1 cellular context compared by ENCODE assay signal in the genomic region with DNA sequence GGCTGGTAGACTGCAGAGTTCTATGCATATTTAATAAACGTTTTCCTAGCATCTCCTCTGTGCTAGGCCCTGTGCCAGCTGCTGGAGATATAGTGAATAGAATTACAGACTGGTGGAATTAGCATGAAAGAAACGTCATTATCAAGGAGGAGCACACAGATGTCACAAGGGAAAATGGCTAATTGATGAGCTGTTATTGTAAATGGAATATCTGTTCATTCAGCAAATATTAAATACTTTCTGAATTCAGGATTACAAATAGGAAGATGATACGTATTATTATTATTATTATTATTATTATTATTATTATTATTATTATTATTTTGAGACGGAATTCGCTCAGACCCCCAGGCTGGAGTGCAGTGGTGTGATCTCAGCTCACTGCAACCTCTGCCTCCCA.
TF ChIP-seq lines count a peak whose summit lies in the region.

No MANE protein-coding gene starts in this region.

TF ChIP-seq in SK-N-SH, 30 proteins besides CTCF, POLR2A, EP300 and RAD21 (continued from another document):
- TF ChIP-seq, protein P1, sequence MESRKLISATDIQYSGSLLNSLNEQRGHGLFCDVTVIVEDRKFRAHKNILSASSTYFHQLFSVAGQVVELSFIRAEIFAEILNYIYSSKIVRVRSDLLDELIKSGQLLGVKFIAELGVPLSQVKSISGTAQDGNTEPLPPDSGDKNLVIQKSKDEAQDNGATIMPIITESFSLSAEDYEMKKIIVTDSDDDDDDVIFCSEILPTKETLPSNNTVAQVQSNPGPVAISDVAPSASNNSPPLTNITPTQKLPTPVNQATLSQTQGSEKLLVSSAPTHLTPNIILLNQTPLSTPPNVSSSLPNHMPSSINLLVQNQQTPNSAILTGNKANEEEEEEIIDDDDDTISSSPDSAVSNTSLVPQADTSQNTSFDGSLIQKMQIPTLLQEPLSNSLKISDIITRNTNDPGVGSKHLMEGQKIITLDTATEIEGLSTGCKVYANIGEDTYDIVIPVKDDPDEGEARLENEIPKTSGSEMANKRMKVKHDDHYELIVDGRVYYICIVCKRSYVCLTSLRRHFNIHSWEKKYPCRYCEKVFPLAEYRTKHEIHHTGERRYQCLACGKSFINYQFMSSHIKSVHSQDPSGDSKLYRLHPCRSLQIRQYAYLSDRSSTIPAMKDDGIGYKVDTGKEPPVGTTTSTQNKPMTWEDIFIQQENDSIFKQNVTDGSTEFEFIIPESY (IDR thresholded peaks at IDR 0.05; ENCODE audit: borderline replicate concordance, low read depth): no peak
- TF ChIP-seq RCOR1 (IDR thresholded peaks at IDR 0.05; ENCODE audit: low read length) (no peak), FOSL2 (IDR thresholded peaks at IDR 0.05; ENCODE audit: borderline replicate concordance, low read depth) (no peak), TCF12 (IDR thresholded peaks at IDR 0.05) (no peak), RFX5 (IDR thresholded peaks at IDR 0.05; ENCODE audit: low read length) (no peak), YY1 (IDR thresholded peaks at IDR 0.05; ENCODE audit: low read depth) (no peak), TAF1 (IDR thresholded peaks at IDR 0.05; ENCODE audit: borderline replicate concordance, low read depth, low read length) (no peak), TEAD4 (IDR thresholded peaks at IDR 0.05; ENCODE audit: borderline replicate concordance, insufficient read depth) (no peak), MEF2A (IDR thresholded peaks at IDR 0.05; ENCODE audit: borderline replicate concordance, low read depth) (no peak), NFIC (IDR thresholded peaks at IDR 0.05; ENCODE audit: borderline replicate concordance) (no peak)
- TF ChIP-seq, protein P2, sequence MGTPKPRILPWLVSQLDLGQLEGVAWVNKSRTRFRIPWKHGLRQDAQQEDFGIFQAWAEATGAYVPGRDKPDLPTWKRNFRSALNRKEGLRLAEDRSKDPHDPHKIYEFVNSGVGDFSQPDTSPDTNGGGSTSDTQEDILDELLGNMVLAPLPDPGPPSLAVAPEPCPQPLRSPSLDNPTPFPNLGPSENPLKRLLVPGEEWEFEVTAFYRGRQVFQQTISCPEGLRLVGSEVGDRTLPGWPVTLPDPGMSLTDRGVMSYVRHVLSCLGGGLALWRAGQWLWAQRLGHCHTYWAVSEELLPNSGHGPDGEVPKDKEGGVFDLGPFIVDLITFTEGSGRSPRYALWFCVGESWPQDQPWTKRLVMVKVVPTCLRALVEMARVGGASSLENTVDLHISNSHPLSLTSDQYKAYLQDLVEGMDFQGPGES (IDR thresholded peaks at IDR 0.05; ENCODE audit: low read depth, low read length): no peak
- TF ChIP-seq, protein P3, sequence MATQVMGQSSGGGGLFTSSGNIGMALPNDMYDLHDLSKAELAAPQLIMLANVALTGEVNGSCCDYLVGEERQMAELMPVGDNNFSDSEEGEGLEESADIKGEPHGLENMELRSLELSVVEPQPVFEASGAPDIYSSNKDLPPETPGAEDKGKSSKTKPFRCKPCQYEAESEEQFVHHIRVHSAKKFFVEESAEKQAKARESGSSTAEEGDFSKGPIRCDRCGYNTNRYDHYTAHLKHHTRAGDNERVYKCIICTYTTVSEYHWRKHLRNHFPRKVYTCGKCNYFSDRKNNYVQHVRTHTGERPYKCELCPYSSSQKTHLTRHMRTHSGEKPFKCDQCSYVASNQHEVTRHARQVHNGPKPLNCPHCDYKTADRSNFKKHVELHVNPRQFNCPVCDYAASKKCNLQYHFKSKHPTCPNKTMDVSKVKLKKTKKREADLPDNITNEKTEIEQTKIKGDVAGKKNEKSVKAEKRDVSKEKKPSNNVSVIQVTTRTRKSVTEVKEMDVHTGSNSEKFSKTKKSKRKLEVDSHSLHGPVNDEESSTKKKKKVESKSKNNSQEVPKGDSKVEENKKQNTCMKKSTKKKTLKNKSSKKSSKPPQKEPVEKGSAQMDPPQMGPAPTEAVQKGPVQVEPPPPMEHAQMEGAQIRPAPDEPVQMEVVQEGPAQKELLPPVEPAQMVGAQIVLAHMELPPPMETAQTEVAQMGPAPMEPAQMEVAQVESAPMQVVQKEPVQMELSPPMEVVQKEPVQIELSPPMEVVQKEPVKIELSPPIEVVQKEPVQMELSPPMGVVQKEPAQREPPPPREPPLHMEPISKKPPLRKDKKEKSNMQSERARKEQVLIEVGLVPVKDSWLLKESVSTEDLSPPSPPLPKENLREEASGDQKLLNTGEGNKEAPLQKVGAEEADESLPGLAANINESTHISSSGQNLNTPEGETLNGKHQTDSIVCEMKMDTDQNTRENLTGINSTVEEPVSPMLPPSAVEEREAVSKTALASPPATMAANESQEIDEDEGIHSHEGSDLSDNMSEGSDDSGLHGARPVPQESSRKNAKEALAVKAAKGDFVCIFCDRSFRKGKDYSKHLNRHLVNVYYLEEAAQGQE (IDR thresholded peaks at IDR 0.05; ENCODE audit: low read depth, low read length): no peak
- TF ChIP-seq, protein P4, sequence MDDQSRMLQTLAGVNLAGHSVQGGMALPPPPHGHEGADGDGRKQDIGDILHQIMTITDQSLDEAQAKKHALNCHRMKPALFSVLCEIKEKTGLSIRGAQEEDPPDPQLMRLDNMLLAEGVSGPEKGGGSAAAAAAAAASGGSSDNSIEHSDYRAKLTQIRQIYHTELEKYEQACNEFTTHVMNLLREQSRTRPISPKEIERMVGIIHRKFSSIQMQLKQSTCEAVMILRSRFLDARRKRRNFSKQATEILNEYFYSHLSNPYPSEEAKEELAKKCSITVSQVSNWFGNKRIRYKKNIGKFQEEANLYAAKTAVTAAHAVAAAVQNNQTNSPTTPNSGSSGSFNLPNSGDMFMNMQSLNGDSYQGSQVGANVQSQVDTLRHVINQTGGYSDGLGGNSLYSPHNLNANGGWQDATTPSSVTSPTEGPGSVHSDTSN (IDR thresholded peaks at IDR 0.05): no peak
